Comparison of ENCODE assay signal across 11 cellular contexts in genomic region chr17:39627170-39627716, GRCh38. TPM values are rescaled to one million over a fixed set of nuclear protein-coding genes. Genes with fewer than 3 reads are reported as not detected.
DNase-seq lines count a peak whose midpoint lies in the region; ATAC-seq, FAIRE-seq and TF ChIP-seq lines count a peak whose summit lies in the region.
"Had no signal": no experiment of that assay in that cellular context is flagged by ENCODE, and none has a peak within 500 bp of the region (broad histone marks: within the 10 kb centered on the region; RNA-seq: fewer than 3 reads in every experiment).

No MANE protein-coding gene starts in this region.

- H3K27ac ChIP-seq in SK-N-SH (ENCODE audit: low read depth in 2 of 2, low read length in 1 of 2) (no peak overlapping the region), duodenal mucosa (ENCODE audit: low read depth, low read length) (peak overlapping the region; percentile 76), thoracic aorta (no peak overlapping the region), kidney (ENCODE audit: low read depth in 2 of 2, low read length in 2 of 2) (no peak overlapping the region)
- H3K27ac ChIP-seq: foreskin keratinocyte had no signal

- H3K9me3 ChIP-seq in SK-N-SH (no peaks in the 10 kb centered on the region), duodenal mucosa (ENCODE audit: control insufficient read depth in 1 of 2, low read length in 2 of 2) (no peaks in the 10 kb centered on the region), mucosa of stomach (ENCODE audit: control insufficient read depth, low read length) (no peaks in the 10 kb centered on the region), thoracic aorta (no peaks in the 10 kb centered on the region), kidney (ENCODE audit: control insufficient read depth in 1 of 2, low read length in 2 of 2) (no peaks in the 10 kb centered on the region)

- 0 out of 2 replicates have a peak, but pooled peaks cover 3% of the 10 kb centered on the region for H4K20me1 ChIP-seq in SK-N-SH (ENCODE audit: insufficient read depth)

- H3K4me2 ChIP-seq in SK-N-SH, result peak overlapping the region; percentile 87

- H3K4me3 ChIP-seq in SK-N-SH (ENCODE audit: low read depth in 2 of 2, low read length in 1 of 2), result peak overlapping the region in 1 of 2 experiments; percentile 36; a peak in 2 of 4 replicates
- peak overlapping the region; percentile 58 to 81 for H3K4me3 ChIP-seq in duodenal mucosa (ENCODE audit: low read depth in 1 of 2, low read length in 2 of 2)
- peak overlapping the region; percentile 47 for H3K4me3 ChIP-seq in mucosa of stomach (ENCODE audit: low read length)
- H3K4me3 ChIP-seq in thoracic aorta, result peak overlapping the region; percentile 45
- H3K4me3 ChIP-seq in kidney (ENCODE audit: low read length in 2 of 2), result peak overlapping the region in 1 of 2 donors; percentile 35

- H3K9ac ChIP-seq in SK-N-SH (no peak overlapping the region), duodenal mucosa (ENCODE audit: low read depth in 1 of 2, low read length in 2 of 2) (peak overlapping the region; percentile 75 to 82), mucosa of stomach (ENCODE audit: low read length) (peak overlapping the region; percentile 76), kidney (ENCODE audit: low read length in 2 of 2) (no peak overlapping the region)

- ATAC-seq in SK-N-SH treated with all-trans-retinoic acid at 6 μM for 48 hours (no peak), thoracic aorta (ENCODE audit: insufficient number of reproducible peaks, low FRiP score, low read depth) (no peak), HG03039 (IDR thresholded peaks at IDR 0.05; ENCODE audit: unreplicated experiment) (no peak)
- ATAC-seq: foreskin keratinocyte had no signal

- no peaks in the 10 kb centered on the region for H3K79me2 ChIP-seq in SK-N-SH (ENCODE audit: insufficient read depth)

- no peak for FAIRE-seq in kidney (lab: Jason Lieb, UNC)

- intact Hi-C loops in kidney (cut with DNase I), result loop anchor here (10.0 kb wide), 1 partner anchor 82 kb away; no protein-coding TSS in a partner anchor

- TF ChIP-seq CTCF in SK-N-SH (IDR thresholded peaks at IDR 0.05) (no peak), thoracic aorta (IDR thresholded peaks at IDR 0.05) (no peak), kidney (IDR thresholded peaks at IDR 0.05; ENCODE audit: borderline replicate concordance, extremely low read depth, insufficient read depth) (no peak)

- DNase-seq in SK-N-SH, result peak; percentile 62
- DNase-seq in thoracic aorta (ENCODE audit: low spot score), result no peak
- no peak for DNase-seq in DMS53 (lab: John Stamatoyannopoulos, UW)
- no peak for DNase-seq in kidney
- DNase-seq: foreskin keratinocyte had no signal

- TF ChIP-seq EP300 in SK-N-SH (IDR thresholded peaks at IDR 0.05; ENCODE audit: borderline replicate concordance in 1 of 2, low read depth in 1 of 2, low read length in 1 of 2), result no peak

- H3K4me1 ChIP-seq in SK-N-SH (ENCODE audit: control insufficient read depth in 1 of 2, insufficient read depth in 2 of 2, low read depth in 1 of 2, low read length in 1 of 2), result peaks cover 0 to 5% of the 10 kb centered on the region in 2 experiments; a peak in 1 of 4 replicates
- peaks cover 58 to 60% of the 10 kb centered on the region in 2 donors for H3K4me1 ChIP-seq in duodenal mucosa (ENCODE audit: control insufficient read depth in 1 of 2, insufficient read depth in 2 of 2, low read length in 2 of 2)
- peaks cover 71% of the 10 kb centered on the region for H3K4me1 ChIP-seq in mucosa of stomach (ENCODE audit: control insufficient read depth, insufficient read depth, low read length)
- H3K4me1 ChIP-seq in thoracic aorta (ENCODE audit: control insufficient read depth in 1 of 2, low read depth in 2 of 2), result peaks cover 3 to 19% of the 10 kb centered on the region in 2 donors
- H3K4me1 ChIP-seq in kidney (ENCODE audit: control insufficient read depth in 1 of 2, insufficient read depth in 1 of 2, low read depth in 1 of 2, low read length in 2 of 2), result peaks cover under 1 to 8% of the 10 kb centered on the region in 2 donors

- peak overlapping the region; percentile 42; the same call in 1 of the 2 replicates for H2AFZ ChIP-seq in SK-N-SH (ENCODE audit: low read depth)

- no peaks in the 10 kb centered on the region for H3F3A ChIP-seq in SK-N-SH (replicated peaks; ENCODE audit: insufficient read depth)

- POLR2A ChIA-PET in SK-N-SH (lab: Yijun Ruan, JAX), result no interaction called here

- WGBS in SK-N-SH (ENCODE audit: low lambda C conversion rate), result 20% methylated on average over 1 of the region's 60 CpGs

- CTCF ChIA-PET in SK-N-SH (lab: Yijun Ruan, JAX), result interaction anchor here (1.1 to 14.5 kb wide), 7 partner anchors 9 to 127 kb away, joined by 3 to 483 read pairs (median 279); partner anchors contain the start of genes NEUROD2, PNMT, STARD3 and TCAP

- H3K27me3 ChIP-seq in SK-N-SH (ENCODE audit: insufficient read depth), result peaks cover 41% of the 10 kb centered on the region
- peaks cover 4 to 6% of the 10 kb centered on the region in 2 donors for H3K27me3 ChIP-seq in duodenal mucosa (ENCODE audit: control insufficient read depth in 1 of 2, insufficient read depth in 2 of 2, low read length in 2 of 2)
- H3K27me3 ChIP-seq in mucosa of stomach (ENCODE audit: control insufficient read depth, insufficient read depth, low read length), result peaks cover 28% of the 10 kb centered on the region
- H3K27me3 ChIP-seq in thoracic aorta (replicated peaks; ENCODE audit: insufficient read depth), result no peaks in the 10 kb centered on the region

- TF ChIP-seq RAD21 in SK-N-SH (IDR thresholded peaks at IDR 0.05; ENCODE audit: low read length), result no peak

- no peaks in the 10 kb centered on the region for H3K36me3 ChIP-seq in SK-N-SH (replicated peaks in 1 of 2; ENCODE audit: control insufficient read depth in 1 of 2, insufficient read depth in 2 of 2, low read length in 1 of 2)
- H3K36me3 ChIP-seq in duodenal mucosa (ENCODE audit: control insufficient read depth in 1 of 2, insufficient read depth in 2 of 2, low read length in 2 of 2), result no peaks in the 10 kb centered on the region
- H3K36me3 ChIP-seq in mucosa of stomach (ENCODE audit: control insufficient read depth, insufficient read depth, low read length), result no peaks in the 10 kb centered on the region
- no peaks in the 10 kb centered on the region for H3K36me3 ChIP-seq in thoracic aorta
- H3K36me3 ChIP-seq in kidney (ENCODE audit: control insufficient read depth in 1 of 2, insufficient read depth in 2 of 2, low read length in 2 of 2), result no peaks in the 10 kb centered on the region

- no peaks in the 10 kb centered on the region for H3K9me2 ChIP-seq in SK-N-SH

TF ChIP-seq in SK-N-SH, 30 proteins besides CTCF, POLR2A, EP300 and RAD21 (continues in another document):
- no peak for TF ChIP-seq IRF3 (IDR thresholded peaks at IDR 0.05; ENCODE audit: low read depth, low read length)
- no peak for TF ChIP-seq NRF1 (IDR thresholded peaks at IDR 0.05; ENCODE audit: low read depth, low read length)
- no peak for TF ChIP-seq MXI1 (IDR thresholded peaks at IDR 0.05; ENCODE audit: low read depth, low read length)

TF ChIP-seq in SK-N-SH treated with all-trans-retinoic acid at 6 μM for 48 hours, 23 proteins besides CTCF, POLR2A, EP300 and RAD21 (continues in another document):
- TF ChIP-seq CREB5 (CRISPR knock-in tag; IDR thresholded peaks at IDR 0.05; ENCODE audit: low read depth), result no peak
- TF ChIP-seq ZFP30 (CRISPR knock-in tag; IDR thresholded peaks at IDR 0.05), result no peak
- TF ChIP-seq ESRRG (CRISPR knock-in tag; IDR thresholded peaks at IDR 0.05), result no peak
- TF ChIP-seq BACH2 (CRISPR knock-in tag; IDR thresholded peaks at IDR 0.05; ENCODE audit: borderline replicate concordance), result no peak
- no peak for TF ChIP-seq ZNF70 (CRISPR knock-in tag; IDR thresholded peaks at IDR 0.05)

RNA-seq across cellular contexts. Expression of gene PPP1R1B, which starts 0.5 kb away (rescaled TPM):
- polyA plus RNA-seq in SK-N-SH (2012; rRNA removed) (0.05 and 0.07 TPM in 2 replicates), kidney (ENCODE audit: insufficient read depth, low read depth, low replicate concordance) (22.9 TPM)
- polyA plus RNA-seq in SK-N-SH (2012; cell fraction: cytosol; rRNA removed), result 0.05 and 0.12 TPM in 2 replicates
- not detected in 2 replicates for polyA plus RNA-seq in SK-N-SH (2012; cell fraction: nucleus; rRNA removed)
- total RNA-seq in thoracic aorta (1 to 10 TPM in 1 of 2 donors, under 1 TPM in 1; 0.27 to 2.1 TPM), kidney (31.1 TPM)
- total RNA-seq: neural crest cell had no signal

RNA-seq across cellular contexts. Expression of gene STARD3, which starts 9.7 kb away (rescaled TPM):
- polyA plus RNA-seq in SK-N-SH (2012; rRNA removed) (76.8 and 78.0 TPM in 2 replicates), kidney (ENCODE audit: insufficient read depth, low read depth, low replicate concordance) (32.1 TPM)
- polyA plus RNA-seq in SK-N-SH (2012; cell fraction: cytosol; rRNA removed), result 32.5 and 44.3 TPM in 2 replicates
- 330 and 615 TPM in 2 replicates for polyA plus RNA-seq in SK-N-SH (2012; cell fraction: nucleus; rRNA removed)
- total RNA-seq in thoracic aorta (10 to 100 TPM; 52.5 to 67.7 TPM), kidney (47.6 TPM)

RNA-seq across cellular contexts. Expression of gene NEUROD2, which starts 19.5 kb away (rescaled TPM):
- polyA plus RNA-seq in SK-N-SH (2012; rRNA removed) (not detected in 2 replicates), kidney (ENCODE audit: insufficient read depth, low read depth, low replicate concordance) (not detected)
- polyA plus RNA-seq in SK-N-SH (2012; cell fraction: cytosol; rRNA removed), result not detected in 2 replicates
- polyA plus RNA-seq in SK-N-SH (2012; cell fraction: nucleus; rRNA removed), result 0.04 TPM in 1 of 2 replicates, not detected in the other
- total RNA-seq in thoracic aorta (not detected), kidney (not detected)
- total RNA-seq: foreskin keratinocyte, HT-29, neural crest cell had no signal
- polyA plus RNA-seq: foreskin keratinocyte had no signal

RNA-seq across cellular contexts. Expression of gene TCAP, which starts 37.9 kb away (rescaled TPM):
- polyA plus RNA-seq in SK-N-SH (2012; rRNA removed), result 0.43 and 0.67 TPM in 2 replicates
- 0.08 and 0.13 TPM in 2 replicates for polyA plus RNA-seq in SK-N-SH (2012; cell fraction: cytosol; rRNA removed)
- polyA plus RNA-seq in SK-N-SH (2012; cell fraction: nucleus; rRNA removed), result 3.6 and 4.0 TPM in 2 replicates
- total RNA-seq in thoracic aorta, result 10 to 100 TPM in 1 of 2 donors, 1 to 10 TPM in 1; 6.4 to 16.9 TPM
- 1.5 TPM for total RNA-seq in kidney
- 1.7 TPM for polyA plus RNA-seq in kidney (ENCODE audit: insufficient read depth, low read depth, low replicate concordance)

RNA-seq across cellular contexts. Expression of gene PNMT, which starts 41.0 kb away (rescaled TPM):
- polyA plus RNA-seq in SK-N-SH (2012; rRNA removed) (0.05 and 0.07 TPM in 2 replicates), kidney (ENCODE audit: insufficient read depth, low read depth, low replicate concordance) (2.0 TPM)
- polyA plus RNA-seq in SK-N-SH (2012; cell fraction: cytosol; rRNA removed), result 0.03 and 0.07 TPM in 2 replicates
- 0.07 and 0.21 TPM in 2 replicates for polyA plus RNA-seq in SK-N-SH (2012; cell fraction: nucleus; rRNA removed)
- total RNA-seq in thoracic aorta (10 to 100 TPM in 1 of 2 donors, 1 to 10 TPM in 1; 3.1 to 22.9 TPM), kidney (8.2 TPM)
- total RNA-seq: foreskin keratinocyte had no signal

Comparison
In these comparisons a context has a peak if more than half of its experiments do, and no peak if none do; other contexts are left out.
1. H3K9ac ChIP-seq: peak in duodenal mucosa (2 of 2) and mucosa of stomach (single experiment); none in SK-N-SH (single experiment) and kidney (0 of 2).
2. RNA of gene PPP1R1B, which starts 0.5 kb away (total RNA-seq): 31.1 TPM in kidney (single experiment); 0.27 to 2.1 TPM in thoracic aorta; every median in the first group is over 10 times any median in the second.